In the genomic region with DNA sequence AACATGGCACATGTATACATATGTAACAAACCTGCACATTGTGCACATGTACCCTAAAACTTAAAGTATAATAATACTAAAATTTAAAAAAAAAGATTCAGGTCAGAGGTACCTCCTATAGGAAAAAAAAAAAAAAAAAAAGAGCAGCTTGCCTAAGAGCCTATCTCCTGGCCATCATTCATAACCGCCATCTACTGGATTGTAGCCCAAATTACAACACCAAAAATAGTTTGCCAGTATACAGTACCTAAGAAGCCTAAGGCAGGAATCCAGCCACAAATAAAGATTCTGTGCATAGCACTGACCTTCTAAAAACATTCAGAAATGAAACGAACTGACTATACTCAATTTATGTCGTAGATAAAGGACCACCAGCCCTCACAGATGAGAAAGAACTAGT, we compare ENCODE assay signal across 11 cellular contexts.
A peak's percentile ranks its signal among the peaks of the same experiment; 100 is the strongest.
DNase-seq lines count a peak whose midpoint lies in the region; ATAC-seq and TF ChIP-seq lines count a peak whose summit lies in the region.
"Had no signal": no experiment of that assay in that cellular context is flagged by ENCODE, and none has a peak within 500 bp of the region (broad histone marks: within the 10 kb centered on the region; RNA-seq: fewer than 3 reads in every experiment).

No MANE protein-coding gene starts in this region.

- H3K27ac ChIP-seq in VCaP = no peak overlapping the region

- peak; percentile 21; the same call in 1 of the 2 replicates for TF ChIP-seq CTCF in VCaP (conservative IDR thresholded peaks at IDR 0.05)

- intact Hi-C loops in left ventricle myocardium superior (cut with micrococcal nuclease) = no loop called here

- ATAC-seq in HG03175 (IDR thresholded peaks at IDR 0.05; ENCODE audit: unreplicated experiment) (no peak), left ventricle myocardium superior (no peak)

- DNase-seq in NOMO-1 treated with DMSO at 0.1 percent for 48 hours (lab: John Stamatoyannopoulos, UW; ENCODE audit: unreplicated experiment) (peak; percentile 0), NOMO-1 treated with dmso at 0.1 percent for 144 hours (lab: John Stamatoyannopoulos, UW; ENCODE audit: unreplicated experiment) (no peak), HT1080 (ENCODE audit: low read depth) (peak; percentile 48), skeletal muscle cell (ENCODE audit: low read depth) (peak; percentile 6), NCI-H2227 (lab: John Stamatoyannopoulos, UW; ENCODE audit: unreplicated experiment) (no peak), left ventricle myocardium superior (no peak)
- DNase-seq: activated CD4-positive, alpha-beta T cell treated with anti-CD3 and anti-CD28 coated beads for 48 hours; stimulated activated CD4-positive, alpha-beta T cell treated with anti-CD3 and anti-CD28 coated beads, Interleukin-2, amount 100 ng/mL, for 48 hours had no signal

- H3K4me3 ChIP-seq in skeletal muscle cell (ENCODE audit: low read depth, low read length) = no peak overlapping the region
- H3K4me3 ChIP-seq: lung had no signal

Comparison
In these comparisons a context has a peak if more than half of its experiments do, and no peak if none do; other contexts are left out.
1. DNase-seq: peak in NOMO-1 treated with DMSO at 0.1 percent for 48 hours (single experiment), HT1080 (single experiment) and skeletal muscle cell (single experiment); none in NOMO-1 treated with dmso at 0.1 percent for 144 hours (single experiment), NCI-H2227 (single experiment) and left ventricle myocardium superior (single experiment).